Comparison of ENCODE assay signal across 11 cellular contexts in genomic region chr14:89165810-89166209, GRCh38.
A peak's percentile ranks its signal among the peaks of the same experiment; 100 is the strongest.
DNase-seq lines count a peak whose midpoint lies in the region; ATAC-seq and TF ChIP-seq lines count a peak whose summit lies in the region.
"Had no signal": no experiment of that assay in that cellular context is flagged by ENCODE, and none has a peak within 500 bp of the region (broad histone marks: within the 10 kb centered on the region; RNA-seq: fewer than 3 reads in every experiment).

No MANE protein-coding gene starts in this region.

- H3K36me3 Mint-ChIP-seq in osteocyte (ENCODE audit: unreplicated experiment): peaks cover 41% of the 10 kb centered on the region

- no peak for TF ChIP-seq EP300 in upper lobe of left lung (IDR thresholded peaks at IDR 0.05)

- DNase-seq in left ventricle myocardium inferior (no peak), left cardiac atrium (no peak), esophagus squamous epithelium (lab: John Stamatoyannopoulos, UW) (no peak), upper lobe of left lung (no peak), osteocyte (ENCODE audit: extremely low spot score, unreplicated experiment) (no peak), prostate gland (ENCODE audit: low spot score) (no peak), GM19238 (ENCODE audit: insufficient read length, low spot score) (no peak)
- DNase-seq: amniotic stem cell, NCI-H510A treated with DMSO at 0.1 percent for 48 hours, occipital lobe had no signal

- H3K27me3 ChIP-seq in left ventricle myocardium inferior (ENCODE audit: low read depth) (no peaks in the 10 kb centered on the region), esophagus squamous epithelium (no peaks in the 10 kb centered on the region), upper lobe of left lung (no peaks in the 10 kb centered on the region), prostate gland (replicated peaks; ENCODE audit: insufficient read depth) (no peaks in the 10 kb centered on the region)

- TF ChIP-seq POLR2A in esophagus squamous epithelium (IDR thresholded peaks at IDR 0.05): no peak
- no peak for TF ChIP-seq POLR2A in upper lobe of left lung (IDR thresholded peaks at IDR 0.05)
- TF ChIP-seq POLR2A in prostate gland (IDR thresholded peaks at IDR 0.05): no peak

- H3K4me3 ChIP-seq in left ventricle myocardium inferior (peak overlapping the region; percentile 37), esophagus squamous epithelium (peak overlapping the region in 3 of 4 donors; percentile 6 to 51 (median 20)), upper lobe of left lung (peak overlapping the region in 2 of 4 donors; percentile 25 to 27), prostate gland (no peak overlapping the region)

- peaks cover 14% of the 10 kb centered on the region for H3K36me3 ChIP-seq in left ventricle myocardium inferior
- peaks cover 0 to 37% (median 7%) of the 10 kb centered on the region in 3 donors for H3K36me3 ChIP-seq in esophagus squamous epithelium
- peaks cover 5 to 17% (median 15%) of the 10 kb centered on the region in 4 donors for H3K36me3 ChIP-seq in upper lobe of left lung
- no peaks in the 10 kb centered on the region for H3K36me3 ChIP-seq in prostate gland

- peaks cover 42% of the 10 kb centered on the region for H3K4me1 ChIP-seq in left ventricle myocardium inferior
- H3K4me1 ChIP-seq in esophagus squamous epithelium: peaks cover 6 to 26% (median 11%) of the 10 kb centered on the region in 3 donors
- H3K4me1 ChIP-seq in upper lobe of left lung: peaks cover 18 to 23% (median 19%) of the 10 kb centered on the region in 4 donors
- no peaks in the 10 kb centered on the region for H3K4me1 ChIP-seq in prostate gland (replicated peaks)

- H3K4me3 Mint-ChIP-seq in osteocyte (ENCODE audit: unreplicated experiment): no peak overlapping the region

- TF ChIP-seq CTCF in left ventricle myocardium inferior (IDR thresholded peaks at IDR 0.05; ENCODE audit: borderline replicate concordance) (no peak), esophagus squamous epithelium (IDR thresholded peaks at IDR 0.05) (no peak), upper lobe of left lung (IDR thresholded peaks at IDR 0.05) (no peak), osteocyte (IDR thresholded peaks at IDR 0.05) (no peak), prostate gland (IDR thresholded peaks at IDR 0.05) (no peak)

- no peaks in the 10 kb centered on the region for H3K27me3 Mint-ChIP-seq in osteocyte (ENCODE audit: unreplicated experiment)

- H3K9me3 Mint-ChIP-seq in osteocyte (ENCODE audit: unreplicated experiment): peaks cover 7% of the 10 kb centered on the region

- ATAC-seq in left cardiac atrium (no peak), HG03095 (IDR thresholded peaks at IDR 0.05; ENCODE audit: unreplicated experiment) (peak; percentile 4), upper lobe of left lung (ENCODE audit: low FRiP score in 2 of 2) (no peak)

- H3K4me1 Mint-ChIP-seq in osteocyte (ENCODE audit: unreplicated experiment): peaks cover 8% of the 10 kb centered on the region

- H3K27ac Mint-ChIP-seq in osteocyte (ENCODE audit: unreplicated experiment): no peak overlapping the region

- H3K27ac ChIP-seq in left ventricle myocardium inferior (replicated peaks) (peak overlapping the region; percentile 57), esophagus squamous epithelium (peak overlapping the region in 3 of 4 donors; percentile 70 to 86 (median 75)), upper lobe of left lung (peak overlapping the region; percentile 58 to 78 (median 69)), prostate gland (no peak overlapping the region)

- intact Hi-C loops in left ventricle myocardium inferior (cut with micrococcal nuclease) (no loop called here), left cardiac atrium (cut with DNase I) (no loop called here), esophagus squamous epithelium (cut with DNase I) (no loop called here), prostate gland (cut with DNase I) (no loop called here)

- WGBS in esophagus squamous epithelium, 2 donors: 29 to 32% methylated on average over 3 of the region's 3 CpGs
- 23 to 46% methylated on average over 3 of the region's 3 CpGs for WGBS in upper lobe of left lung, 2 donors
- WGBS in prostate gland: 48% methylated on average over 3 of the region's 3 CpGs

- H3K9me3 ChIP-seq in left ventricle myocardium inferior (replicated peaks): peaks cover 6% of the 10 kb centered on the region
- no peaks in the 10 kb centered on the region for H3K9me3 ChIP-seq in esophagus squamous epithelium
- H3K9me3 ChIP-seq in upper lobe of left lung: no peaks in the 10 kb centered on the region
- H3K9me3 ChIP-seq in prostate gland: no peaks in the 10 kb centered on the region

Comparison
In these comparisons a context has a peak if more than half of its experiments do, and no peak if none do; other contexts are left out.
1. H3K27ac ChIP-seq: peak in left ventricle myocardium inferior (single experiment), esophagus squamous epithelium (3 of 4) and upper lobe of left lung (4 of 4); none in prostate gland (0 of 2).
2. H3K4me3 ChIP-seq: peak in left ventricle myocardium inferior (single experiment) and esophagus squamous epithelium (3 of 4); none in prostate gland (0 of 2).